9 cellular contexts compared by ENCODE assay signal in genomic region chr15:43777293-43777819, GRCh38. TPM values are rescaled to one million over a fixed set of nuclear protein-coding genes. Genes with fewer than 3 reads are reported as not detected.
DNase-seq lines count a peak whose midpoint lies in the region; ATAC-seq, FAIRE-seq and TF ChIP-seq lines count a peak whose summit lies in the region.
"Had no signal": no experiment of that assay in that cellular context is flagged by ENCODE, and none has a peak within 500 bp of the region (broad histone marks: within the 10 kb centered on the region; RNA-seq: fewer than 3 reads in every experiment).

No MANE protein-coding gene starts in this region.

- H3K4me3 Mint-ChIP-seq in naive thymus-derived CD8-positive, alpha-beta T cell, result peak overlapping the region; percentile 92 to 97 (median 96)

- no peaks in the 10 kb centered on the region for H3K9me3 ChIP-seq in OCI-LY3 (ENCODE audit: insufficient read depth, low read length)

- H3K9ac ChIP-seq in OCI-LY3 (ENCODE audit: low read length), result peak overlapping the region; percentile 80

- peak; percentile 73 for ATAC-seq in esophagus mucosa
- ATAC-seq in naive thymus-derived CD8-positive, alpha-beta T cell, result peak; percentile 78 to 86

- peaks cover 18% of the 10 kb centered on the region for H3K36me3 ChIP-seq in OCI-LY3 (replicated peaks; ENCODE audit: low read depth, low read length)

- peak; percentile 66 for DNase-seq in CMK (ENCODE audit: low read depth)
- DNase-seq in GM20000 (ENCODE audit: low spot score), result peak; percentile 79
- DNase-seq in HTR-8/SVneo (ENCODE audit: insufficient read length, low spot score), result peak; percentile 75
- peak; percentile 85 for DNase-seq in activated T-cell treated with anti-CD3 and anti-CD28 coated beads, Interleukin-2, amount 50 U/mL, for 1 hour
- peak; percentile 69 to 90 (median 84) for DNase-seq in naive thymus-derived CD8-positive, alpha-beta T cell
- DNase-seq in stimulated activated naive CD4-positive, alpha-beta T cell treated with Interleukin-2 at 50 U/mL for 16 hours (lab: John Stamatoyannopoulos, UW), result peak; percentile 81

- H3K27ac Mint-ChIP-seq in naive thymus-derived CD8-positive, alpha-beta T cell, result peak overlapping the region; percentile 89 to 97 (median 93)

- H3K27ac ChIP-seq in OCI-LY3 (ENCODE audit: low read length), result peak overlapping the region; percentile 82

- FAIRE-seq in HTR-8/SVneo (lab: Jason Lieb, UNC), result no peak
- FAIRE-seq: endometrium had no signal

- POLR2A ChIA-PET in naive thymus-derived CD8-positive, alpha-beta T cell (lab: Charles Lee), result interaction anchor here (0.5 to 4.7 kb wide), 11 partner anchors 9 to 1286 kb away, joined by 3 to 48 read pairs (median 9); partner anchors contain the start of genes HYPK, MFAP1, SERF2 and SERINC4

- no peaks in the 10 kb centered on the region for H3K27me3 Mint-ChIP-seq in naive thymus-derived CD8-positive, alpha-beta T cell

- H2AFZ ChIP-seq in OCI-LY3 (ENCODE audit: low read depth, low read length), result peak overlapping the region; percentile 82; the same call in 1 of the 2 replicates

- H3K4me1 Mint-ChIP-seq in naive thymus-derived CD8-positive, alpha-beta T cell, result peaks cover 8 to 33% (median 28%) of the 10 kb centered on the region in 4 donors

- H3K4me1 ChIP-seq in OCI-LY3 (ENCODE audit: low read length), result peaks cover 15% of the 10 kb centered on the region

- H3K36me3 Mint-ChIP-seq in naive thymus-derived CD8-positive, alpha-beta T cell, result peaks cover 0 to 11% (median 3%) of the 10 kb centered on the region in 3 donors

- TF ChIP-seq CTCF in GM20000 (IDR thresholded peaks at IDR 0.05; ENCODE audit: extremely low read depth, missing control alignments) (peak; percentile 82), OCI-LY3 (IDR thresholded peaks at IDR 0.05; ENCODE audit: low read depth, low read length) (peak; percentile 91)

- peaks cover 25% of the 10 kb centered on the region; the same call in 1 of the 2 replicates for H4K20me1 ChIP-seq in OCI-LY3 (ENCODE audit: insufficient read depth, low read length)

- H3K4me2 ChIP-seq in OCI-LY3 (ENCODE audit: low read length), result peak overlapping the region; percentile 96

- no peaks in the 10 kb centered on the region for H3K9me3 Mint-ChIP-seq in naive thymus-derived CD8-positive, alpha-beta T cell

- H3K27me3 ChIP-seq in OCI-LY3 (ENCODE audit: low read depth, low read length), result no peaks in the 10 kb centered on the region

- H3K4me3 ChIP-seq in OCI-LY3 (ENCODE audit: low read length), result peak overlapping the region; percentile 90

- H3K79me2 ChIP-seq in OCI-LY3 (ENCODE audit: low read length), result peaks cover 11% of the 10 kb centered on the region; the same call in 1 of the 2 replicates

RNA-seq across cellular contexts. Expression of gene ELL3, which starts 0.6 kb away (rescaled TPM):
- 12.7 TPM for total RNA-seq in esophagus mucosa
- total RNA-seq in naive thymus-derived CD8-positive, alpha-beta T cell, result 1 to 10 TPM; 4.0 to 4.4 TPM
- polyA plus RNA-seq in naive thymus-derived CD8-positive, alpha-beta T cell, result 1 to 10 TPM in 2 of 3 donors, under 1 TPM in 1; 0.73 to 2.1 (median 1.4) TPM

RNA-seq across cellular contexts. Expression of gene SERF2, which starts 14.8 kb away (rescaled TPM):
- 616 TPM for total RNA-seq in esophagus mucosa
- total RNA-seq in naive thymus-derived CD8-positive, alpha-beta T cell, result 100 to 1,000 TPM; 549 to 584 TPM
- 1,000 to 10,000 TPM; 1,905 to 2,412 (median 2,207) TPM for polyA plus RNA-seq in naive thymus-derived CD8-positive, alpha-beta T cell

RNA-seq across cellular contexts. Expression of gene SERINC4, which starts 22.7 kb away (rescaled TPM):
- total RNA-seq in esophagus mucosa, result 0.36 TPM
- under 1 TPM; 0.23 to 0.27 TPM for total RNA-seq in naive thymus-derived CD8-positive, alpha-beta T cell
- 1 to 10 TPM; 2.1 to 4.2 (median 3.5) TPM for polyA plus RNA-seq in naive thymus-derived CD8-positive, alpha-beta T cell

RNA-seq across cellular contexts. Expression of gene HYPK, which starts 23.0 kb away (rescaled TPM):
- 14.0 TPM for total RNA-seq in esophagus mucosa
- total RNA-seq in naive thymus-derived CD8-positive, alpha-beta T cell, result 10 to 100 TPM; 27.7 to 28.9 TPM
- polyA plus RNA-seq in naive thymus-derived CD8-positive, alpha-beta T cell, result 10 to 100 TPM in 2 of 3 donors, 1 to 10 TPM in 1; 7.7 to 14.1 (median 13.0) TPM

RNA-seq across cellular contexts. Expression of gene PDIA3, which starts 31.1 kb away (rescaled TPM):
- total RNA-seq in esophagus mucosa, result 209 TPM
- 100 to 1,000 TPM; 147 to 150 TPM for total RNA-seq in naive thymus-derived CD8-positive, alpha-beta T cell
- 100 to 1,000 TPM; 246 to 310 (median 268) TPM for polyA plus RNA-seq in naive thymus-derived CD8-positive, alpha-beta T cell

Comparison
In these comparisons a context has a peak if more than half of its experiments do, and no peak if none do; other contexts are left out.
1. Peak in every context shown above with its lines: DNase-seq, ATAC-seq, H3K4me3 ChIP-seq and H3K27ac ChIP-seq.